ENCODE assay signal across 32 cellular contexts in genomic region chr2:60046529-60046928, GRCh38.
"Had no signal": no experiment of that assay in that cellular context is flagged by ENCODE, and none has a peak within 500 bp of the region (broad histone marks: within the 10 kb centered on the region; RNA-seq: fewer than 3 reads in every experiment).

No MANE protein-coding gene starts in this region.

- H3K4me1 ChIP-seq: adrenal gland, colonic mucosa, gastroesophageal sphincter had no signal

- H3K36me3 Mint-ChIP-seq: activated CD4-positive, alpha-beta memory T cell treated with anti-CD3 and anti-CD28 coated beads for 36 hours; activated CD8-positive, alpha-beta memory T cell treated with anti-CD3 and anti-CD28 coated beads, Interleukin-2, amount 10 ng/mL, durations not matched to agents 7 days and 5 days; activated naive CD4-positive, alpha-beta T cell treated with anti-CD3 and anti-CD28 coated beads, Interleukin-2, amount 50 U/mL, for 24 hours; activated naive CD8-positive, alpha-beta T cell treated with anti-CD3 and anti-CD28 coated beads for 36 hours had no signal

- H3K27me3 Mint-ChIP-seq: activated CD4-positive, alpha-beta memory T cell treated with anti-CD3 and anti-CD28 coated beads for 36 hours; activated CD4-positive, alpha-beta T cell treated with anti-CD3 and anti-CD28 coated beads for 36 hours; activated CD4-positive, alpha-beta T cell treated with anti-CD3 and anti-CD28 coated beads, Interleukin-2, amount 10 ng/mL, durations not matched to agents 24 days and 14 days; activated CD8-positive, alpha-beta memory T cell treated with anti-CD3 and anti-CD28 coated beads, Interleukin-2, amount 10 ng/mL, durations not matched to agents 7 days and 5 days; activated naive CD4-positive, alpha-beta T cell treated with anti-CD3 and anti-CD28 coated beads, Interleukin-2, amount 50 U/mL, for 24 hours; activated naive CD8-positive, alpha-beta T cell treated with anti-CD3 and anti-CD28 coated beads for 36 hours; activated naive CD8-positive, alpha-beta T cell treated with anti-CD3 and anti-CD28 coated beads, Interleukin-2, amount 50 U/mL, for 24 hours; T-helper 17 cell had no signal

- H3K27ac ChIP-seq: adrenal gland, body of pancreas, cardiac muscle cell, colonic mucosa, gastroesophageal sphincter had no signal

- H3K27me3 ChIP-seq: adrenal gland, body of pancreas, cardiac muscle cell, colonic mucosa, gastroesophageal sphincter, heart right ventricle had no signal

- DNase-seq: activated CD4-positive, alpha-beta memory T cell treated with anti-CD3 and anti-CD28 coated beads for 36 hours; activated CD4-positive, alpha-beta T cell treated with anti-CD3 and anti-CD28 coated beads for 36 hours; activated CD4-positive, alpha-beta T cell treated with anti-CD3 and anti-CD28 coated beads, Interleukin-2, amount 10 ng/mL, durations not matched to agents 24 days and 14 days; activated CD4-positive, CD25-positive, alpha-beta regulatory T cell; activated CD4-positive, CD25-positive, alpha-beta regulatory T cell treated with anti-CD3 and anti-CD28 coated beads, Interleukin-2, amount 50 U/mL, for 72 hours; activated CD8-positive, alpha-beta memory T cell treated with anti-CD3 and anti-CD28 coated beads, Interleukin-2, amount 10 ng/mL, durations not matched to agents 7 days and 5 days; activated CD8-positive, alpha-beta memory T cell treated with anti-CD3 and anti-CD28 coated beads, Interleukin-2, amount 50 U/mL, for 4 hours; activated CD8-positive, alpha-beta T cell treated with anti-CD3 and anti-CD28 coated beads, Interleukin-2, amount 10 ng/mL, durations not matched to agents 7 days and 5 days; activated effector memory CD4-positive, alpha-beta T cell treated with anti-CD3 and anti-CD28 coated beads, Interleukin-2, amount 50 U/mL, for 16 hours; activated naive CD4-positive, alpha-beta T cell treated with anti-CD3 and anti-CD28 coated beads for 36 hours; activated naive CD8-positive, alpha-beta T cell treated with anti-CD3 and anti-CD28 coated beads for 36 hours; activated naive CD8-positive, alpha-beta T cell treated with anti-CD3 and anti-CD28 coated beads, Interleukin-2, amount 50 U/mL, for 24 hours; activated T-cell treated with anti-CD3 and anti-CD28 coated beads, Interleukin-2, amount 50 U/mL, for 1 hour; activated T-cell treated with anti-CD3 and anti-CD28 coated beads, Interleukin-2, amount 50 U/mL, for 48 hours; adrenal gland; amygdala; aorta; body of pancreas; central memory CD4-positive, alpha-beta T cell; cerebellar nuclear complex; colonic mucosa; effector memory CD4-positive, alpha-beta T cell; endodermal cell; foreskin fibroblast; heart right ventricle; T-helper 1 cell; T-helper 17 cell had no signal

- H3K4me1 Mint-ChIP-seq: activated CD4-positive, alpha-beta T cell treated with anti-CD3 and anti-CD28 coated beads for 36 hours; activated CD4-positive, alpha-beta T cell treated with anti-CD3 and anti-CD28 coated beads, Interleukin-2, amount 10 ng/mL, durations not matched to agents 24 days and 14 days; activated CD8-positive, alpha-beta memory T cell treated with anti-CD3 and anti-CD28 coated beads, Interleukin-2, amount 10 ng/mL, durations not matched to agents 7 days and 5 days; activated naive CD4-positive, alpha-beta T cell treated with anti-CD3 and anti-CD28 coated beads, Interleukin-2, amount 50 U/mL, for 24 hours; activated naive CD8-positive, alpha-beta T cell treated with anti-CD3 and anti-CD28 coated beads for 36 hours; activated naive CD8-positive, alpha-beta T cell treated with anti-CD3 and anti-CD28 coated beads, Interleukin-2, amount 50 U/mL, for 24 hours; endodermal cell; T-helper 17 cell had no signal

- H3K9me3 Mint-ChIP-seq: activated CD4-positive, alpha-beta memory T cell treated with anti-CD3 and anti-CD28 coated beads for 36 hours; activated CD4-positive, alpha-beta T cell treated with anti-CD3 and anti-CD28 coated beads, Interleukin-2, amount 10 ng/mL, durations not matched to agents 24 days and 14 days; activated naive CD4-positive, alpha-beta T cell treated with anti-CD3 and anti-CD28 coated beads for 36 hours; activated naive CD4-positive, alpha-beta T cell treated with anti-CD3 and anti-CD28 coated beads, Interleukin-2, amount 50 U/mL, for 24 hours; activated naive CD8-positive, alpha-beta T cell treated with anti-CD3 and anti-CD28 coated beads for 36 hours; activated naive CD8-positive, alpha-beta T cell treated with anti-CD3 and anti-CD28 coated beads, Interleukin-2, amount 50 U/mL, for 24 hours; activated T-helper 1 cell treated with anti-CD3 and anti-CD28 coated beads, Interleukin-12 subunit alpha, Interleukin-12 subunit beta, Interleukin-2, Interleukin-4 antibody, amounts not matched to agents 30 ng/mL and 10 ng/mL and 1 ng/mL, durations not matched to agents 14 hours and 24 hours and 36 hours; activated T-helper 2 cell treated with anti-CD3 and anti-CD28 coated beads, Interferon-gamma antibody, Interleukin-2, Interleukin-4, amounts not matched to agents 10 μg/mL and 5 μg/mL and 100 μg/mL, durations not matched to agents 14 hours and 24 hours and 36 hours; endodermal cell had no signal

- H3K4me3 ChIP-seq: adrenal gland, body of pancreas, cardiac muscle cell, colonic mucosa, gastroesophageal sphincter, heart right ventricle had no signal

- ATAC-seq: activated CD4-positive, alpha-beta T cell treated with anti-CD3 and anti-CD28 coated beads for 36 hours; activated CD8-positive, alpha-beta memory T cell treated with anti-CD3 and anti-CD28 coated beads, Interleukin-2, amount 10 ng/mL, durations not matched to agents 7 days and 5 days; activated CD8-positive, alpha-beta T cell treated with anti-CD3 and anti-CD28 coated beads, Interleukin-2, amount 10 ng/mL, durations not matched to agents 7 days and 5 days; activated naive CD8-positive, alpha-beta T cell treated with anti-CD3 and anti-CD28 coated beads, Interleukin-2, amount 50 U/mL, for 24 hours; body of pancreas; gastroesophageal sphincter; heart right ventricle; T-helper 17 cell had no signal

- H3K9me3 ChIP-seq: adrenal gland, body of pancreas, colonic mucosa, gastroesophageal sphincter, heart right ventricle had no signal

- H3K36me3 ChIP-seq: adrenal gland, cardiac muscle cell, colonic mucosa, gastroesophageal sphincter, heart right ventricle had no signal

- H3K4me3 Mint-ChIP-seq: activated CD4-positive, alpha-beta memory T cell treated with anti-CD3 and anti-CD28 coated beads for 36 hours; activated CD4-positive, alpha-beta T cell treated with anti-CD3 and anti-CD28 coated beads for 36 hours; activated CD4-positive, alpha-beta T cell treated with anti-CD3 and anti-CD28 coated beads, Interleukin-2, amount 10 ng/mL, durations not matched to agents 24 days and 14 days; activated CD8-positive, alpha-beta memory T cell treated with anti-CD3 and anti-CD28 coated beads, Interleukin-2, amount 10 ng/mL, durations not matched to agents 7 days and 5 days; activated CD8-positive, alpha-beta T cell treated with anti-CD3 and anti-CD28 coated beads, Interleukin-2, amount 10 ng/mL, durations not matched to agents 7 days and 5 days; activated naive CD4-positive, alpha-beta T cell treated with anti-CD3 and anti-CD28 coated beads for 36 hours; activated naive CD4-positive, alpha-beta T cell treated with anti-CD3 and anti-CD28 coated beads, Interleukin-2, amount 50 U/mL, for 24 hours; activated naive CD8-positive, alpha-beta T cell treated with anti-CD3 and anti-CD28 coated beads for 36 hours; activated naive CD8-positive, alpha-beta T cell treated with anti-CD3 and anti-CD28 coated beads, Interleukin-2, amount 50 U/mL, for 24 hours; activated T-helper 1 cell treated with anti-CD3 and anti-CD28 coated beads, Interleukin-12 subunit alpha, Interleukin-12 subunit beta, Interleukin-2, Interleukin-4 antibody, amounts not matched to agents 30 ng/mL and 10 ng/mL and 1 ng/mL, durations not matched to agents 14 hours and 24 hours and 36 hours; endodermal cell; T-helper 17 cell had no signal

- H3K27ac Mint-ChIP-seq: activated CD4-positive, alpha-beta memory T cell treated with anti-CD3 and anti-CD28 coated beads for 36 hours; activated CD4-positive, alpha-beta T cell treated with anti-CD3 and anti-CD28 coated beads for 36 hours; activated CD4-positive, alpha-beta T cell treated with anti-CD3 and anti-CD28 coated beads, Interleukin-2, amount 10 ng/mL, durations not matched to agents 24 days and 14 days; activated CD8-positive, alpha-beta memory T cell treated with anti-CD3 and anti-CD28 coated beads, Interleukin-2, amount 10 ng/mL, durations not matched to agents 7 days and 5 days; activated CD8-positive, alpha-beta T cell treated with anti-CD3 and anti-CD28 coated beads, Interleukin-2, amount 10 ng/mL, durations not matched to agents 7 days and 5 days; activated naive CD4-positive, alpha-beta T cell treated with anti-CD3 and anti-CD28 coated beads for 36 hours; activated naive CD4-positive, alpha-beta T cell treated with anti-CD3 and anti-CD28 coated beads, Interleukin-2, amount 50 U/mL, for 24 hours; activated naive CD8-positive, alpha-beta T cell treated with anti-CD3 and anti-CD28 coated beads for 36 hours; activated naive CD8-positive, alpha-beta T cell treated with anti-CD3 and anti-CD28 coated beads, Interleukin-2, amount 50 U/mL, for 24 hours; activated T-helper 1 cell treated with anti-CD3 and anti-CD28 coated beads, Interleukin-12 subunit alpha, Interleukin-12 subunit beta, Interleukin-2, Interleukin-4 antibody, amounts not matched to agents 30 ng/mL and 10 ng/mL and 1 ng/mL, durations not matched to agents 14 hours and 24 hours and 36 hours; activated T-helper 2 cell treated with anti-CD3 and anti-CD28 coated beads, Interferon-gamma antibody, Interleukin-2, Interleukin-4, amounts not matched to agents 10 μg/mL and 5 μg/mL and 100 μg/mL, durations not matched to agents 14 hours and 24 hours and 36 hours; endodermal cell; T-helper 17 cell had no signal
